ENCODE assay signal across 8 cellular contexts in genomic region chrX:102720237-102721168, GRCh38. TPM values are rescaled to one million over a fixed set of nuclear protein-coding genes. Genes with fewer than 3 reads are reported as not detected.
DNase-seq lines count a peak whose midpoint lies in the region; ATAC-seq and TF ChIP-seq lines count a peak whose summit lies in the region.

Gene GPRASP3, plus strand, starts transcription at chrX:102720743. Its CDS starts 28,253 bp downstream, at chrX:102748996.

- intact Hi-C loops in left ventricle myocardium inferior (cut with micrococcal nuclease) (no loop called here), uterus (cut with DNase I; ENCODE audit: low total_unique reads) (no loop called here)

- H4K20me1 ChIP-seq in SU-DHL-6 (ENCODE audit: low read depth, low read length) = no peaks in the 10 kb centered on the region

- H3K9me3 ChIP-seq in HUES64 (ENCODE audit: insufficient read depth, low read depth, low read length) (no peaks in the 10 kb centered on the region), SU-DHL-6 (ENCODE audit: insufficient read depth, low read length) (no peaks in the 10 kb centered on the region), left ventricle myocardium inferior (replicated peaks) (no peaks in the 10 kb centered on the region), uterus (no peaks in the 10 kb centered on the region)

- ATAC-seq in GM19455 (IDR thresholded peaks at IDR 0.05; ENCODE audit: unreplicated experiment) = peak; percentile 91

- no peak for TF ChIP-seq CTCF in AG09309 (IDR thresholded peaks at IDR 0.05; ENCODE audit: control insufficient read depth, insufficient read depth, low read depth, low read length, missing control alignments)
- no peak for TF ChIP-seq CTCF in SU-DHL-6 (IDR thresholded peaks at IDR 0.05; ENCODE audit: insufficient read depth, low read length, poor library complexity, severe bottlenecking)
- TF ChIP-seq CTCF in left ventricle myocardium inferior (IDR thresholded peaks at IDR 0.05; ENCODE audit: borderline replicate concordance) = no peak
- TF ChIP-seq CTCF in uterus (IDR thresholded peaks at IDR 0.05) = no peak

- H3K4me1 ChIP-seq in HUES64 (ENCODE audit: insufficient read depth, low read length) = no peaks in the 10 kb centered on the region
- H3K4me1 ChIP-seq in left ventricle myocardium inferior = no peaks in the 10 kb centered on the region
- H3K4me1 ChIP-seq in rectal smooth muscle tissue (ENCODE audit: control insufficient read depth, insufficient read depth, low read length) = no peaks in the 10 kb centered on the region
- no peaks in the 10 kb centered on the region for H3K4me1 ChIP-seq in uterus

- H2AFZ ChIP-seq in SU-DHL-6 (ENCODE audit: low read depth, low read length, severe bottlenecking) = peak within 1 kb of the TSS; percentile 96

- no peaks in the 10 kb centered on the region for H3K79me2 ChIP-seq in SU-DHL-6 (ENCODE audit: insufficient read depth, low read length)

- H3K9ac ChIP-seq in HUES64 (ENCODE audit: low read depth, low read length) (peak within 1 kb of the TSS; percentile 48), SU-DHL-6 (ENCODE audit: low read length) (peak within 1 kb of the TSS; percentile 58), rectal smooth muscle tissue (ENCODE audit: low read length) (peak within 1 kb of the TSS; percentile 19)

- H3K4me3 ChIP-seq in AG09309 (ENCODE audit: control insufficient read depth, low read depth, low read length) = peak within 1 kb of the TSS; percentile 61
- H3K4me3 ChIP-seq in HUES64 (ENCODE audit: low read length) = peak within 1 kb of the TSS; percentile 68
- peak within 1 kb of the TSS; percentile 58 for H3K4me3 ChIP-seq in SU-DHL-6 (ENCODE audit: insufficient read depth, low read length, poor library complexity, severe bottlenecking)
- H3K4me3 ChIP-seq in left ventricle myocardium inferior = peak within 1 kb of the TSS; percentile 66
- H3K4me3 ChIP-seq in rectal smooth muscle tissue (ENCODE audit: low read length) = peak within 1 kb of the TSS; percentile 61
- H3K4me3 ChIP-seq in uterus = peak within 1 kb of the TSS; percentile 38

- no peaks in the 10 kb centered on the region for H3K9me2 ChIP-seq in SU-DHL-6 (replicated peaks; ENCODE audit: insufficient read depth, low read length)

- H3K36me3 ChIP-seq in HUES64 (ENCODE audit: insufficient read depth, low read length) (no peaks in the 10 kb centered on the region), SU-DHL-6 (ENCODE audit: low read length) (no peaks in the 10 kb centered on the region), left ventricle myocardium inferior (no peaks in the 10 kb centered on the region), rectal smooth muscle tissue (ENCODE audit: control insufficient read depth, insufficient read depth, low read length) (no peaks in the 10 kb centered on the region), uterus (no peaks in the 10 kb centered on the region)

- peak in 1 of 2 donors; percentile 33 for TF ChIP-seq POLR2A in uterus (IDR thresholded peaks at IDR 0.05)

- DNase-seq in AG09309 (ENCODE audit: low read depth) = peak; percentile 27
- peak; percentile 72 for DNase-seq in amniotic epithelial cell (ENCODE audit: low read depth)
- peak; percentile 76 for DNase-seq in left ventricle myocardium inferior
- peak; percentile 70 to 78 for DNase-seq in uterus

- WGBS in HUES64 = 88% methylated on average over 27 of the region's 31 CpGs

- H3K27ac ChIP-seq in HUES64 (ENCODE audit: low read depth, low read length) (no peak within 1 kb of the TSS), SU-DHL-6 (ENCODE audit: low read depth, low read length) (no peak within 1 kb of the TSS), left ventricle myocardium inferior (replicated peaks) (peak within 1 kb of the TSS; percentile 57), rectal smooth muscle tissue (ENCODE audit: low read depth, low read length) (no peak within 1 kb of the TSS), uterus (peak within 1 kb of the TSS; percentile 60 to 62)

- H3K4me2 ChIP-seq in SU-DHL-6 (ENCODE audit: low read depth, low read length, poor library complexity, severe bottlenecking) = peak within 1 kb of the TSS; percentile 69

- no peaks in the 10 kb centered on the region for H3F3A ChIP-seq in SU-DHL-6 (ENCODE audit: insufficient read depth)

- H3K27me3 ChIP-seq in HUES64 (ENCODE audit: insufficient read depth, low read length) (no peaks in the 10 kb centered on the region), SU-DHL-6 (ENCODE audit: low read length) (no peaks in the 10 kb centered on the region), left ventricle myocardium inferior (ENCODE audit: low read depth) (no peaks in the 10 kb centered on the region), rectal smooth muscle tissue (ENCODE audit: control insufficient read depth, insufficient read depth, low read length) (no peaks in the 10 kb centered on the region), uterus (no peaks in the 10 kb centered on the region)

RNA-seq across cellular contexts. Expression of gene GPRASP3, which starts in this region (rescaled TPM):
- polyA plus RNA-seq in HUES64 (2013, experiment 1 of 2) = 9.3 TPM
- 9.3 TPM for polyA plus RNA-seq in HUES64 (2013, experiment 2 of 2)
- 4.8 TPM for total RNA-seq in left ventricle myocardium inferior
- total RNA-seq in uterus = 10 to 100 TPM in 2 of 4 donors, 1 to 10 TPM in 2; 2.4 to 26.2 (median 11.9) TPM

Comparison
In these comparisons a context has a peak if more than half of its experiments do, and no peak if none do; other contexts are left out.
1. H3K27ac ChIP-seq: peak in left ventricle myocardium inferior (single experiment) and uterus (2 of 2); none in HUES64 (single experiment), SU-DHL-6 (single experiment) and rectal smooth muscle tissue (single experiment).
2. Peak in every context shown above with its lines, with median percentiles within 50 percentile points of each other: DNase-seq, H3K4me3 ChIP-seq and H3K9ac ChIP-seq.